In the genomic region with DNA sequence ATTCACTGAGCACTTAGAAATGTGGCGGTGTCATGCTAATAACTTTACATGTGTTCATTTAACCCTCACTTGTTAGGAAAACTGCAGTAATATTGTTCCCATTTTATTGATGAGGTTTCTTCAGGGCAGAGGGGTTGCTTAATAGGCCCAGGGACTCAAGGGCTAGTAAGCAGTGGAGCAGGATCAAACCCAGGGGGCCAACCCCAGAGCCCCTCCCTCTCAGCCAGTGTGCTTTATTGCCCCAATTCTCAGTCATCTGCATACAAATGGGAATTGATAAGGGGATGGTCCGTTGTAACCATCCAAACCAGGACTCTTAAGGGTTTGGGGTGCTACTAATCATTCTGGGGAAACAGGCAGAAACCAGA, we compare ENCODE assay signal across 11 cellular contexts.
DNase-seq lines count a peak whose midpoint lies in the region; ATAC-seq and TF ChIP-seq lines count a peak whose summit lies in the region.
"Had no signal": no experiment of that assay in that cellular context is flagged by ENCODE, and none has a peak within 500 bp of the region (broad histone marks: within the 10 kb centered on the region; RNA-seq: fewer than 3 reads in every experiment).

No MANE protein-coding gene starts in this region.

- TF ChIP-seq CTCF in adrenal gland (IDR thresholded peaks at IDR 0.05), result no peak

- H3K9ac ChIP-seq in HUES6 (ENCODE audit: low read length), result peak overlapping the region; percentile 69

- no peak for ATAC-seq in GM21381 (IDR thresholded peaks at IDR 0.05; ENCODE audit: unreplicated experiment)
- no peak for ATAC-seq in sciatic nerve

- peak overlapping the region; percentile 51 for H2AFZ ChIP-seq in ACC112 (ENCODE audit: low read length, unreplicated experiment)

- H3K4me3 ChIP-seq in ACC112 (ENCODE audit: low read depth, low read length), result no peak overlapping the region
- H3K4me3 ChIP-seq in HUES6 (ENCODE audit: low read depth, low read length), result peak overlapping the region; percentile 48
- H3K4me3 ChIP-seq in adrenal gland, result no peak overlapping the region
- no peak overlapping the region for H3K4me3 ChIP-seq in mesodermal cell (ENCODE audit: extremely low read depth, insufficient read depth, low read length, poor library complexity, severe bottlenecking)

- TF ChIP-seq POLR2A in adrenal gland (IDR thresholded peaks at IDR 0.05), result no peak

- H3K9me3 ChIP-seq in HUES6 (ENCODE audit: control insufficient read depth, insufficient read depth, low read depth, low read length) (no peaks in the 10 kb centered on the region), adrenal gland (replicated peaks in 1 of 3) (no peaks in the 10 kb centered on the region), mesodermal cell (ENCODE audit: control insufficient read depth, low read length) (no peaks in the 10 kb centered on the region)

- H3K27me3 ChIP-seq in ACC112 (ENCODE audit: insufficient read depth, low read length) (no peaks in the 10 kb centered on the region), HUES6 (ENCODE audit: control insufficient read depth, insufficient read depth, low read length) (no peaks in the 10 kb centered on the region), adrenal gland (no peaks in the 10 kb centered on the region)

- DNase-seq in adrenal gland (no peak), NCI-H1930 (lab: John Stamatoyannopoulos, UW) (no peak), sciatic nerve (ENCODE audit: low spot score) (no peak)
- no peak for DNase-seq in activated CD4-positive, CD25-positive, alpha-beta regulatory T cell treated with anti-CD3 and anti-CD28 coated beads, Interleukin-2, amount 50 U/mL, for 72 hours
- DNase-seq: foreskin fibroblast, NCI-H82 had no signal

- WGBS in adrenal gland, 4 donors, result 77 to 83% (median 80%) methylated on average over 2 of the region's 2 CpGs
- 40% methylated on average over 2 of the region's 2 CpGs; no CpG with 5 or more reads in 1 of the 2 experiments for WGBS in mesodermal cell (ENCODE audit: insufficient coverage in 2 of 2), 2 experiments

- H3K36me3 ChIP-seq in ACC112 (ENCODE audit: insufficient read depth, low read length) (no peaks in the 10 kb centered on the region), HUES6 (ENCODE audit: control insufficient read depth, insufficient read depth, low read length) (no peaks in the 10 kb centered on the region), adrenal gland (replicated peaks in 1 of 2) (no peaks in the 10 kb centered on the region), mesodermal cell (ENCODE audit: control insufficient read depth, insufficient read depth, low read length) (no peaks in the 10 kb centered on the region)

- intact Hi-C loops in adrenal gland (cut with DNase I) (loop anchor here in 1 of 2 donors (10.0 kb wide), 1 partner anchor 148 kb away; the partner anchor contains the start of genes AMIGO2 and PCED1B), sciatic nerve (cut with DNase I) (no loop called here)

- H3K4me1 ChIP-seq in ACC112 (ENCODE audit: control insufficient read depth, insufficient read depth, low read length, unreplicated experiment) (peaks cover 17% of the 10 kb centered on the region), HUES6 (ENCODE audit: control insufficient read depth, insufficient read depth, low read length) (peaks cover 68% of the 10 kb centered on the region), adrenal gland (replicated peaks in 1 of 2) (peaks cover 21 to 31% of the 10 kb centered on the region in 2 donors), mesodermal cell (ENCODE audit: control insufficient read depth, insufficient read depth, low read length, poor library complexity, severe bottlenecking) (peaks cover 24% of the 10 kb centered on the region)

- no peaks in the 10 kb centered on the region for H3K79me2 ChIP-seq in ACC112 (ENCODE audit: control insufficient read depth, insufficient read depth, low read length, unreplicated experiment)

- no peak overlapping the region for H3K27ac ChIP-seq in ACC112 (ENCODE audit: low read depth, low read length)
- peak overlapping the region; percentile 91 for H3K27ac ChIP-seq in HUES6 (ENCODE audit: low read depth, low read length)
- H3K27ac ChIP-seq in adrenal gland, result peak overlapping the region in 4 of 5 donors; percentile 8 to 88 (median 54)
- H3K27ac ChIP-seq in mesodermal cell (ENCODE audit: low read depth, low read length, severe bottlenecking), result peak overlapping the region; percentile 90
- H3K27ac ChIP-seq: C4-2B had no signal
